ENCODE assay signal across 30 cellular contexts in genomic region chr10:62709200-62709599, GRCh38.
"Had no signal": no experiment of that assay in that cellular context is flagged by ENCODE, and none has a peak within 500 bp of the region (broad histone marks: within the 10 kb centered on the region; RNA-seq: fewer than 3 reads in every experiment).

No MANE protein-coding gene starts in this region.

- H3K4me1 ChIP-seq: breast epithelium, esophagus muscularis mucosa, foreskin keratinocyte, right lobe of liver, stomach, suprapubic skin, tibial nerve had no signal

- H3K9me3 ChIP-seq: breast epithelium, esophagus muscularis mucosa, lower lobe of right lung, neutrophil, ovary, right lobe of liver, suprapubic skin, tibial nerve had no signal

- ATAC-seq: activated CD8-positive, alpha-beta memory T cell treated with anti-CD3 and anti-CD28 coated beads, Interleukin-2, amount 10 ng/mL, durations not matched to agents 7 days and 5 days; activated CD8-positive, alpha-beta T cell treated with anti-CD3 and anti-CD28 coated beads, Interleukin-2, amount 10 ng/mL, durations not matched to agents 7 days and 5 days; activated naive CD8-positive, alpha-beta T cell treated with anti-CD3 and anti-CD28 coated beads, Interleukin-2, amount 50 U/mL, for 24 hours; foreskin keratinocyte; left lobe of liver; lower lobe of right lung; stimulated activated effector memory CD8-positive, alpha-beta T cell treated with anti-CD3 and anti-CD28 coated beads, Interleukin-12 subunit alpha, Interleukin-12 subunit beta, amount 100 ng/mL, for 72 hours had no signal

- H3K4me3 Mint-ChIP-seq: activated CD8-positive, alpha-beta memory T cell treated with anti-CD3 and anti-CD28 coated beads, Interleukin-2, amount 10 ng/mL, durations not matched to agents 7 days and 5 days; activated CD8-positive, alpha-beta T cell treated with anti-CD3 and anti-CD28 coated beads, Interleukin-2, amount 10 ng/mL, durations not matched to agents 7 days and 5 days; activated naive CD4-positive, alpha-beta T cell treated with anti-CD3 and anti-CD28 coated beads, Interleukin-2, amount 50 U/mL, for 24 hours; activated naive CD8-positive, alpha-beta T cell treated with anti-CD3 and anti-CD28 coated beads, Interleukin-2, amount 50 U/mL, for 24 hours; endodermal cell; nephron progenitor cell; stimulated activated effector memory CD8-positive, alpha-beta T cell treated with anti-CD3 and anti-CD28 coated beads, Interleukin-12 subunit alpha, Interleukin-12 subunit beta, amount 100 ng/mL, for 72 hours; T-helper 2 cell treated with Interferon-gamma antibody and Interleukin-4, amounts not matched to agents 5 μg/mL and 100 μg/mL, for 36 hours had no signal

- DNase-seq: activated B cell treated with CpG ODN at 0.5 μM for 24 hours; activated CD8-positive, alpha-beta memory T cell treated with anti-CD3 and anti-CD28 coated beads, Interleukin-2, amount 10 ng/mL, durations not matched to agents 7 days and 5 days; activated CD8-positive, alpha-beta T cell treated with anti-CD3 and anti-CD28 coated beads, Interleukin-2, amount 10 ng/mL, durations not matched to agents 7 days and 5 days; activated naive CD8-positive, alpha-beta T cell treated with anti-CD3 and anti-CD28 coated beads, Interleukin-2, amount 50 U/mL, for 24 hours; activated T-cell treated with anti-CD3 and anti-CD28 coated beads, Interleukin-2, amount 50 U/mL, for 48 hours; amygdala; central memory CD4-positive, alpha-beta T cell; endodermal cell; foreskin keratinocyte; heart right ventricle; kidney glomerular epithelial cell; lower lobe of right lung; mesendoderm; nephron progenitor cell; ovary; right lobe of liver; stimulated activated CD4-positive, alpha-beta T cell treated with anti-CD3 and anti-CD28 coated beads, Interleukin-12 subunit alpha, Interleukin-12 subunit beta, amount 100 ng/mL, for 4 hours; stimulated activated CD4-positive, alpha-beta T cell treated with anti-CD3 and anti-CD28 coated beads, Interleukin-4, amount 100 ng/mL, for 1 hour; stomach had no signal

- H3K27me3 Mint-ChIP-seq: activated B cell treated with CpG ODN at 0.5 μM for 24 hours; activated naive CD4-positive, alpha-beta T cell treated with anti-CD3 and anti-CD28 coated beads, Interleukin-2, amount 50 U/mL, for 24 hours; progenitor cell of endocrine pancreas had no signal

- H3K9me3 Mint-ChIP-seq: activated naive CD4-positive, alpha-beta T cell treated with anti-CD3 and anti-CD28 coated beads, Interleukin-2, amount 50 U/mL, for 24 hours had no signal

- H3K4me1 Mint-ChIP-seq: activated CD8-positive, alpha-beta memory T cell treated with anti-CD3 and anti-CD28 coated beads, Interleukin-2, amount 10 ng/mL, durations not matched to agents 7 days and 5 days; endodermal cell; nephron progenitor cell had no signal

- H3K36me3 ChIP-seq: breast epithelium, esophagus muscularis mucosa, heart right ventricle, lower lobe of right lung, neutrophil, ovary, right lobe of liver, stomach, suprapubic skin, tibial nerve had no signal

- H3K27ac ChIP-seq: breast epithelium, esophagus muscularis mucosa, foreskin keratinocyte, heart right ventricle, lower lobe of right lung, neutrophil, ovary, right lobe of liver, stomach, suprapubic skin, tibial nerve had no signal

- H3K27ac Mint-ChIP-seq: activated B cell treated with CpG ODN at 0.5 μM for 24 hours; activated CD8-positive, alpha-beta memory T cell treated with anti-CD3 and anti-CD28 coated beads, Interleukin-2, amount 10 ng/mL, durations not matched to agents 7 days and 5 days; activated CD8-positive, alpha-beta T cell treated with anti-CD3 and anti-CD28 coated beads, Interleukin-2, amount 10 ng/mL, durations not matched to agents 7 days and 5 days; activated naive CD4-positive, alpha-beta T cell treated with anti-CD3 and anti-CD28 coated beads, Interleukin-2, amount 50 U/mL, for 24 hours; activated naive CD8-positive, alpha-beta T cell treated with anti-CD3 and anti-CD28 coated beads, Interleukin-2, amount 50 U/mL, for 24 hours; activated T-helper 2 cell treated with anti-CD3 and anti-CD28 coated beads, Interferon-gamma antibody, Interleukin-2, Interleukin-4, amounts not matched to agents 10 μg/mL and 5 μg/mL and 100 μg/mL, durations not matched to agents 14 hours and 24 hours and 36 hours; endodermal cell; nephron progenitor cell; progenitor cell of endocrine pancreas; stimulated activated effector memory CD8-positive, alpha-beta T cell treated with anti-CD3 and anti-CD28 coated beads, Interleukin-12 subunit alpha, Interleukin-12 subunit beta, amount 100 ng/mL, for 72 hours; T-helper 2 cell treated with Interferon-gamma antibody and Interleukin-4, amounts not matched to agents 5 μg/mL and 100 μg/mL, for 36 hours had no signal

- H3K4me3 ChIP-seq: breast epithelium, esophagus muscularis mucosa, heart right ventricle, lower lobe of right lung, ovary, right lobe of liver, stomach, suprapubic skin, tibial nerve had no signal

- H3K27me3 ChIP-seq: breast epithelium, esophagus muscularis mucosa, heart right ventricle, neutrophil, ovary, right lobe of liver, stomach, suprapubic skin, tibial nerve had no signal

- H3K36me3 Mint-ChIP-seq: activated naive CD4-positive, alpha-beta T cell treated with anti-CD3 and anti-CD28 coated beads, Interleukin-2, amount 50 U/mL, for 24 hours; stimulated activated effector memory CD8-positive, alpha-beta T cell treated with anti-CD3 and anti-CD28 coated beads, Interleukin-12 subunit alpha, Interleukin-12 subunit beta, amount 100 ng/mL, for 72 hours had no signal
